8 cellular contexts compared by ENCODE assay signal in the genomic region with DNA sequence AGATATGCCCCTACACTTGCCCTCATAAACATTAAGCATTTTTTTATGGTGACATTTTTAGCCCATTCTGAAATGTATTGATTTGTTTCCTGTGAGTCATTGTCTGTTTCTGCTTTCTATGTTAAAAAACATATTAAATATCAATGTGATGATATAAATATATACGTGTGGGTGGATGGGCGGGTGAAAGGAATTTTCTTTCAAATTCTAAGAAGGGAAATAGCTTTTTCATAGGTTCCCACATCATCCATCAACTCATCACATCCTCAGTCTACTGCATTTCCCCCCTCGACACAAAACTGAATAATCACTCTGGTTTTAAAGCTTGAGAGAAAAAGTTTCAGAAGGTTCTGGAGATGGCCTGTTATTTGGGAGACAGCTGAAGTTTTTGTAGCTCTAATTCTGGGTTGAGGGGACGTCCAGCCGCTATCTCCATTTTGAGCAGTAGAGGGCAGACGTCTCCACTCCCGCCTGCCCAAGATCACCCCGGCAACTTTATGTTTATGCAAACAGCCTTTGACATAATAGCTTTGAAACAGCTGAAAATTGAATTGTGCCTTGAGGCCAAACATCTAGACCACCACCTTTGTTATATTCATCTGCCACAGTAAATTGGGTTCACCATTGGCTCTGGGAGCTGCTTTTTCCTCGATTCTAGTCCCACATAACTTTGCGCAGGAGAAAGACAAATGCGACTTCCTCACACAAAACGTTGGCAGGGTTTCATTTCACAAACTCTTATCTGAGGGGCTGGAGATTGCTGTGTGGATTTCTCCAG.
DNase-seq lines count a peak whose midpoint lies in the region; ATAC-seq, FAIRE-seq and TF ChIP-seq lines count a peak whose summit lies in the region.

No MANE protein-coding gene starts in this region.

- H3K4me2 ChIP-seq in H1 (ENCODE audit: insufficient read depth in 1 of 2, low read depth in 2 of 2, low read length in 2 of 2) (no peak overlapping the region), mesendoderm (ENCODE audit: low read length) (peak overlapping the region; percentile 21)

- H3K56ac ChIP-seq in H1 (replicated peaks; ENCODE audit: insufficient read length, low read depth, low read length) (no peak overlapping the region), mesendoderm (ENCODE audit: low read length) (peak overlapping the region; percentile 65)

- CTCF ChIA-PET in H1 (lab: Charles Lee; ENCODE audit: partially characterized antibody): interaction anchor here (0.6 to 2.4 kb wide), 61 partner anchors 9 to 1036 kb away, joined by 3 to 31 read pairs (median 3); no protein-coding TSS in a partner anchor

- H3K9me3 ChIP-seq in H1 (ENCODE audit: insufficient read depth in 2 of 2, low read depth in 1 of 2, low read length in 1 of 2): no peaks in the 10 kb centered on the region

- 0 out of 2 replicates have a peak overlapping the region, but pooled peaks have one; percentile 20 for H3K27ac ChIP-seq in H1 (ENCODE audit: low read depth, low read length)
- no peak overlapping the region for H3K27ac ChIP-seq in mesendoderm (ENCODE audit: low read depth, low read length)

- H4K8ac ChIP-seq in H1 (ENCODE audit: extremely low read depth, insufficient read depth, low read length): no peak overlapping the region
- H4K8ac ChIP-seq in mesendoderm (ENCODE audit: low read depth, low read length): no peak overlapping the region

- H2BK5ac ChIP-seq in H1 (ENCODE audit: low read depth, low read length): no peak overlapping the region
- peak overlapping the region; percentile 71 for H2BK5ac ChIP-seq in mesendoderm (ENCODE audit: low read length)

- H2BK12ac ChIP-seq in H1 (ENCODE audit: low read depth, low read length): 0 out of 2 replicates have a peak overlapping the region, but pooled peaks have one; percentile 72

- H2BK120ac ChIP-seq in H1 (replicated peaks; ENCODE audit: low read depth, low read length) (no peak overlapping the region), mesendoderm (ENCODE audit: low read depth, low read length) (peak overlapping the region; percentile 23)

- TF ChIP-seq RAD21 in H1 (IDR thresholded peaks at IDR 0.05 in 1 of 2, conservative IDR thresholded peaks at IDR 0.05 in 1 of 2; ENCODE audit: low read depth in 2 of 2, low read length in 2 of 2): peak; percentile 82 to 83

- 49% methylated on average over 12 of the region's 12 CpGs; no CpG with 5 or more reads in 1 of the 2 experiments for WGBS in H1 (ENCODE audit: extremely low coverage in 1 of 2, insufficient coverage in 1 of 2, insufficient read length in 1 of 2, insufficient replicate concordance in 2 of 2, low coverage in 1 of 2, low lambda C conversion rate in 2 of 2, missing lambda C conversion rate in 1 of 2), 2 experiments
- WGBS in mesendoderm (ENCODE audit: extremely low coverage, insufficient coverage, low lambda C conversion rate): 100% methylated on average over 1 of the region's 12 CpGs

- FAIRE-seq in H1 (lab: Jason Lieb, UNC): peak; percentile 94

- H3K4me3 ChIP-seq in GM12865 (ENCODE audit: low read depth, low read length): no peak overlapping the region
- no peak overlapping the region for H3K4me3 ChIP-seq in H1 (ENCODE audit: extremely low read depth in 1 of 4, insufficient read depth in 2 of 4, low read depth in 3 of 4, low read length in 4 of 4)
- no peak overlapping the region for H3K4me3 ChIP-seq in mesendoderm (ENCODE audit: low read length)

- no peak overlapping the region for H2BK20ac ChIP-seq in H1 (ENCODE audit: low read length)

- H3K23ac ChIP-seq in H1 (ENCODE audit: insufficient read length) (no peak overlapping the region), mesendoderm (ENCODE audit: low read length) (no peak overlapping the region)

- H2AFZ ChIP-seq in H1 (ENCODE audit: low read length): 0 out of 2 replicates have a peak overlapping the region, but pooled peaks have one; percentile 6

- peak in 1 of 2 experiments; percentile 54; a peak in 1 of 3 replicates for TF ChIP-seq EP300 in H1 (IDR thresholded peaks at IDR 0.05; ENCODE audit: borderline replicate concordance in 1 of 2, low read depth in 2 of 2, low read length in 2 of 2)

- H4K20me1 ChIP-seq in H1 (replicated peaks in 1 of 2; ENCODE audit: control insufficient read depth in 1 of 2, insufficient read depth in 2 of 2, low read length in 2 of 2): no peaks in the 10 kb centered on the region

- H4K91ac ChIP-seq in H1 (replicated peaks; ENCODE audit: insufficient read length, low read length): no peak overlapping the region

- no peaks in the 10 kb centered on the region for H3K23me2 ChIP-seq in H1 (ENCODE audit: low read depth, low read length)

- H3K27me3 ChIP-seq in H1 (replicated peaks in 1 of 4; ENCODE audit: control insufficient read depth in 3 of 4, extremely low read depth in 1 of 4, insufficient read depth in 3 of 4, low read length in 3 of 4) (no peaks in the 10 kb centered on the region), mesendoderm (ENCODE audit: insufficient read depth, low read length, poor library complexity) (no peaks in the 10 kb centered on the region)

- H3K14ac ChIP-seq in H1 (ENCODE audit: insufficient read length): no peak overlapping the region

- H3K4me1 ChIP-seq in H1 (replicated peaks in 1 of 4; ENCODE audit: control insufficient read depth in 3 of 4, insufficient read depth in 4 of 4, low read length in 3 of 4) (peaks cover 0 to 3% (median 3%) of the 10 kb centered on the region in 4 experiments; a peak in 3 of 7 replicates), mesendoderm (ENCODE audit: control insufficient read depth, low read depth, low read length) (peaks cover 3% of the 10 kb centered on the region)

- DNase-seq in GM12865 (ENCODE audit: low read depth) (peak; percentile 56), NCI-H446 treated with DMSO at 0.1 percent for 48 hours (lab: John Stamatoyannopoulos, UW) (peak; percentile 19), H1 (ENCODE audit: low read depth in 1 of 2, low spot score in 2 of 2) (peak; percentile 17 to 69), mesendoderm (peak; percentile 86)
- peak; percentile 46 to 50 for DNase-seq in activated CD4-positive, alpha-beta T cell treated with anti-CD3 and anti-CD28 coated beads, Interleukin-2, amount 50 U/mL, for 48 hours
- DNase-seq in stimulated activated CD8-positive, alpha-beta memory T cell treated with anti-CD3 and anti-CD28 coated beads, Interleukin-4, amount 100 ng/mL, for 48 hours: peak; percentile 56

- H3K36me3 ChIP-seq in H1 (ENCODE audit: control insufficient read depth in 2 of 4, insufficient read depth in 4 of 4, low read length in 3 of 4) (no peaks in the 10 kb centered on the region), mesendoderm (ENCODE audit: control insufficient read depth, insufficient read depth, low read length) (no peaks in the 10 kb centered on the region)

- no peaks in the 10 kb centered on the region for H3K79me2 ChIP-seq in H1 (ENCODE audit: control insufficient read depth in 1 of 2, insufficient read depth in 2 of 2, low read length in 2 of 2)
- H3K79me2 ChIP-seq in mesendoderm (ENCODE audit: control insufficient read depth, insufficient read depth, low read length): no peaks in the 10 kb centered on the region

- TF ChIP-seq CTCF in GM12865 (IDR thresholded peaks at IDR 0.05; ENCODE audit: insufficient read depth, low read depth, low read length, missing control alignments) (peak; percentile 81), H1 (IDR thresholded peaks at IDR 0.05; ENCODE audit: control extremely low read depth in 1 of 3, insufficient read depth in 1 of 3, low read depth in 1 of 3, low read length in 3 of 3) (peak; percentile 67 to 81 (median 72))

- no peak overlapping the region for H2BK15ac ChIP-seq in H1 (ENCODE audit: low read length)
- H2BK15ac ChIP-seq in mesendoderm (replicated peaks; ENCODE audit: low read depth): no peak overlapping the region

- H3K4ac ChIP-seq in H1 (replicated peaks; ENCODE audit: insufficient read length, low read depth, low read length) (no peak overlapping the region), mesendoderm (ENCODE audit: low read depth, low read length) (no peak overlapping the region)

- POLR2A ChIA-PET in H1 (lab: Charles Lee; ENCODE audit: partially characterized antibody): no interaction called here

- H3K9ac ChIP-seq in H1 (replicated peaks in 1 of 4; ENCODE audit: extremely low read depth in 1 of 4, low read depth in 3 of 4, low read length in 3 of 4) (no peak overlapping the region; a peak in 2 of 7 replicates), mesendoderm (ENCODE audit: low read length) (peak overlapping the region; percentile 23)

- TF ChIP-seq POLR2A in H1 (IDR thresholded peaks at IDR 0.05; ENCODE audit: control extremely low read depth in 1 of 2, low read depth in 2 of 2, low read length in 2 of 2): no peak

- H2AK5ac ChIP-seq in H1 (ENCODE audit: low read depth, low read length): no peak overlapping the region
- no peak overlapping the region for H2AK5ac ChIP-seq in mesendoderm (ENCODE audit: low read length)

- no peaks in the 10 kb centered on the region for H3K79me1 ChIP-seq in H1 (ENCODE audit: low read depth, low read length)
- no peaks in the 10 kb centered on the region for H3K79me1 ChIP-seq in mesendoderm (ENCODE audit: low read length)

- ATAC-seq in HG02938 (IDR thresholded peaks at IDR 0.05; ENCODE audit: unreplicated experiment) (peak; percentile 88), HG02571 (IDR thresholded peaks at IDR 0.05; ENCODE audit: unreplicated experiment) (no peak)

- H4K5ac ChIP-seq in H1 (ENCODE audit: insufficient read length, low read depth, low read length): no peak overlapping the region
- peak overlapping the region; percentile 81 for H4K5ac ChIP-seq in mesendoderm (ENCODE audit: low read length)

- H3K18ac ChIP-seq in H1 (ENCODE audit: extremely low read depth, low read length) (no peak overlapping the region), mesendoderm (ENCODE audit: low read length) (peak overlapping the region; percentile 78)

Comparison
In these comparisons a context has a peak if more than half of its experiments do, and no peak if none do; other contexts are left out.
1. DNase-seq: peak in every context shown above with its lines; median percentile 86 in mesendoderm; 56 in GM12865; 56 in stimulated activated CD8-positive, alpha-beta memory T cell treated with anti-CD3 and anti-CD28 coated beads, Interleukin-4, amount 100 ng/mL, for 48 hours; 48 in activated CD4-positive, alpha-beta T cell treated with anti-CD3 and anti-CD28 coated beads, Interleukin-2, amount 50 U/mL, for 48 hours; 43 in H1; 19 in NCI-H446 treated with DMSO at 0.1 percent for 48 hours.